Comparison of ENCODE assay signal across 12 cellular contexts in genomic region chr13:106103779-106104178, GRCh38.
DNase-seq lines count a peak whose midpoint lies in the region; ATAC-seq, FAIRE-seq and TF ChIP-seq lines count a peak whose summit lies in the region.
"Had no signal": no experiment of that assay in that cellular context is flagged by ENCODE, and none has a peak within 500 bp of the region (broad histone marks: within the 10 kb centered on the region; RNA-seq: fewer than 3 reads in every experiment).

No MANE protein-coding gene starts in this region.

- H3K36me3 ChIP-seq in transverse colon: no peaks in the 10 kb centered on the region
- no peaks in the 10 kb centered on the region for H3K36me3 ChIP-seq in HAP-1 (replicated peaks)

- peaks cover 66% of the 10 kb centered on the region for H3K4me1 Mint-ChIP-seq in HFFc6 (ENCODE audit: low read depth)

- ATAC-seq in left cardiac atrium: no peak
- ATAC-seq in GM21515 (IDR thresholded peaks at IDR 0.05; ENCODE audit: unreplicated experiment): no peak

- H3K4me1 ChIP-seq in transverse colon (peaks cover 0 to 33% (median 17%) of the 10 kb centered on the region in 4 donors), HAP-1 (peaks cover 22% of the 10 kb centered on the region)

- H3K27ac Mint-ChIP-seq in HFFc6: peak overlapping the region; percentile 95
- H3K27ac Mint-ChIP-seq: activated T-helper 1 cell treated with anti-CD3 and anti-CD28 coated beads, Interleukin-12 subunit alpha, Interleukin-12 subunit beta, Interleukin-2, Interleukin-4 antibody, amounts not matched to agents 30 ng/mL and 10 ng/mL and 1 ng/mL, durations not matched to agents 14 hours and 24 hours and 36 hours had no signal

- TF ChIP-seq POLR2A in transverse colon (IDR thresholded peaks at IDR 0.05): no peak

- TF ChIP-seq CTCF in HFFc6 (IDR thresholded peaks at IDR 0.05) (no peak), fibroblast of villous mesenchyme (IDR thresholded peaks at IDR 0.05; ENCODE audit: insufficient read depth, low read depth, low read length) (no peak), transverse colon (IDR thresholded peaks at IDR 0.05) (no peak)

- H3K4me3 ChIP-seq in fibroblast of villous mesenchyme (ENCODE audit: low read depth, low read length) (no peak overlapping the region), transverse colon (no peak overlapping the region), HAP-1 (no peak overlapping the region)

- no peaks in the 10 kb centered on the region for H3K9me3 ChIP-seq in transverse colon
- H3K9me3 ChIP-seq in HAP-1: no peaks in the 10 kb centered on the region

- H3K27me3 ChIP-seq in transverse colon (no peaks in the 10 kb centered on the region), HAP-1 (ENCODE audit: low read depth) (no peaks in the 10 kb centered on the region)

- intact Hi-C loops in transverse colon (cut with DNase I; ENCODE audit: low total_unique reads): no loop called here
- intact Hi-C loops in left cardiac atrium (cut with DNase I): no loop called here

- H3K36me3 Mint-ChIP-seq in HFFc6 (ENCODE audit: low read depth): no peaks in the 10 kb centered on the region

- no peaks in the 10 kb centered on the region for H3K27me3 Mint-ChIP-seq in HFFc6 (ENCODE audit: insufficient read depth)

- no peak for FAIRE-seq in RCC 7860 (lab: Jason Lieb, UNC)
- FAIRE-seq: bronchial epithelial cell had no signal

- H3K9me3 Mint-ChIP-seq in HFFc6: no peaks in the 10 kb centered on the region
- H3K9me3 Mint-ChIP-seq: activated T-helper 1 cell treated with anti-CD3 and anti-CD28 coated beads, Interleukin-12 subunit alpha, Interleukin-12 subunit beta, Interleukin-2, Interleukin-4 antibody, amounts not matched to agents 30 ng/mL and 10 ng/mL and 1 ng/mL, durations not matched to agents 14 hours and 24 hours and 36 hours had no signal

- H3K27ac ChIP-seq in transverse colon: peak overlapping the region in 3 of 4 donors; percentile 19 to 33 (median 22)

- TF ChIP-seq EP300 in transverse colon (IDR thresholded peaks at IDR 0.05; ENCODE audit: low read depth): no peak

- peak overlapping the region; percentile 76 for H3K4me3 Mint-ChIP-seq in HFFc6
- H3K4me3 Mint-ChIP-seq: activated T-helper 1 cell treated with anti-CD3 and anti-CD28 coated beads, Interleukin-12 subunit alpha, Interleukin-12 subunit beta, Interleukin-2, Interleukin-4 antibody, amounts not matched to agents 30 ng/mL and 10 ng/mL and 1 ng/mL, durations not matched to agents 14 hours and 24 hours and 36 hours had no signal

- in situ Hi-C loops in transverse colon (cut with MboI; ENCODE audit: low pct_ligation_motif_present in 1 of 4, low pct_unique_long_range_greater_than_20kb in 1 of 4, low sequenced_read_pairs in 3 of 4): no loop called here
- in situ Hi-C loops in HAP-1 (cut with MboI; ENCODE audit: low sequenced_read_pairs): no loop called here

- 78 to 84% methylated on average over 10 of the region's 10 CpGs for WGBS in transverse colon (ENCODE audit: low coverage in 1 of 2), 2 donors

- DNase-seq in HFFc6 (peak; percentile 88), RCC 7860 (ENCODE audit: low spot score) (peak; percentile 20), fibroblast of villous mesenchyme (ENCODE audit: low read depth) (peak; percentile 87), transverse colon (no peak), left cardiac atrium (no peak), HAP-1 (ENCODE audit: low spot score in 2 of 2) (no peak)
- DNase-seq: NCI-H1092 treated with DMSO at 0.1 percent for 48 hours, NCI-H524 treated with DMSO at 0.1 percent for 48 hours, retina had no signal

Comparison
In these comparisons a context has a peak if more than half of its experiments do, and no peak if none do; other contexts are left out.
1. DNase-seq: peak in HFFc6 (single experiment), RCC 7860 (single experiment) and fibroblast of villous mesenchyme (single experiment); none in transverse colon (single experiment), left cardiac atrium (single experiment) and HAP-1 (0 of 2).